ENCODE assay signal across 1 cellular context in genomic region chr5:39106332-39106731, GRCh38.
TF ChIP-seq lines count a peak whose summit lies in the region.

No MANE protein-coding gene starts in this region.

TF ChIP-seq in HepG2, 621 proteins besides CTCF, POLR2A, EP300 and RAD21 (continued from another document):
- TF ChIP-seq ZNF512B (CRISPR knock-in tag; IDR thresholded peaks at IDR 0.05; ENCODE audit: borderline replicate concordance) (no peak), ZNF547 (CRISPR knock-in tag; IDR thresholded peaks at IDR 0.05) (no peak), ZNF737 (CRISPR knock-in tag; IDR thresholded peaks at IDR 0.05; ENCODE audit: borderline replicate concordance) (no peak), HDAC1 (CRISPR knock-in tag; IDR thresholded peaks at IDR 0.05) (no peak), HOXD1 (CRISPR knock-in tag; IDR thresholded peaks at IDR 0.05) (no peak), CERS6 (CRISPR knock-in tag; IDR thresholded peaks at IDR 0.05) (no peak), SALL2 (CRISPR knock-in tag; IDR thresholded peaks at IDR 0.05) (no peak), SRY (CRISPR knock-in tag; IDR thresholded peaks at IDR 0.05) (no peak), POLR2G (IDR thresholded peaks at IDR 0.05; ENCODE audit: low read depth, low read length) (no peak), HINFP (CRISPR knock-in tag; IDR thresholded peaks at IDR 0.05; ENCODE audit: low read depth) (no peak), GATAD2A (CRISPR knock-in tag; IDR thresholded peaks at IDR 0.05) (no peak), ZBTB44 (CRISPR knock-in tag; IDR thresholded peaks at IDR 0.05) (no peak), SOX6 (IDR thresholded peaks at IDR 0.05) (no peak), SOX6 (CRISPR knock-in tag; IDR thresholded peaks at IDR 0.05) (no peak), ZNF776 (CRISPR knock-in tag; IDR thresholded peaks at IDR 0.05) (no peak), SNAPC4 (CRISPR knock-in tag; IDR thresholded peaks at IDR 0.05) (no peak), SRF (IDR thresholded peaks at IDR 0.05; ENCODE audit: low read depth, low read length) (no peak), BCLAF1 (IDR thresholded peaks at IDR 0.05) (no peak), MBNL3 (CRISPR knock-in tag; conservative IDR thresholded peaks at IDR 0.05) (no peak), ATAD3A (CRISPR knock-in tag; IDR thresholded peaks at IDR 0.05) (no peak)
